8 cellular contexts compared by ENCODE assay signal in genomic region chr20:62182469-62183425, GRCh38. TPM values are rescaled to one million over a fixed set of nuclear protein-coding genes. Genes with fewer than 3 reads are reported as not detected.
DNase-seq lines count a peak whose midpoint lies in the region; ATAC-seq, FAIRE-seq and TF ChIP-seq lines count a peak whose summit lies in the region.

Gene MTG2 (plus strand): TSS chr20:62183028. CDS start chr20:62193421, 10,393 bp downstream.

- H3K36me3 ChIP-seq in cardiac muscle cell: peaks cover 7% of the 10 kb centered on the region
- no peaks in the 10 kb centered on the region for H3K36me3 ChIP-seq in parathyroid adenoma (ENCODE audit: control insufficient read depth, insufficient read depth, low read length)
- peaks cover 0 to 17% (median 16%) of the 10 kb centered on the region in 3 donors for H3K36me3 ChIP-seq in tibial artery

- H3K27me3 ChIP-seq in cardiac muscle cell: no peaks in the 10 kb centered on the region
- H3K27me3 ChIP-seq in parathyroid adenoma (ENCODE audit: control insufficient read depth, insufficient read depth, low read length): no peaks in the 10 kb centered on the region
- H3K27me3 ChIP-seq in tibial artery: no peaks in the 10 kb centered on the region

- peak; percentile 96 for ATAC-seq in HG02840 (IDR thresholded peaks at IDR 0.05; ENCODE audit: low FRiP score, unreplicated experiment)
- peak; percentile 96 for ATAC-seq in activated naive CD8-positive, alpha-beta T cell treated with anti-CD3 and anti-CD28 coated beads, Interleukin-2, amount 50 U/mL, for 24 hours

- H3K27me3 Mint-ChIP-seq in activated naive CD8-positive, alpha-beta T cell treated with anti-CD3 and anti-CD28 coated beads, Interleukin-2, amount 50 U/mL, for 24 hours: no peaks in the 10 kb centered on the region

- H3K27ac ChIP-seq in cardiac muscle cell: peak within 1 kb of the TSS; percentile 90
- peak within 1 kb of the TSS; percentile 82 for H3K27ac ChIP-seq in parathyroid adenoma
- peak within 1 kb of the TSS; percentile 83 to 97 for H3K27ac ChIP-seq in tibial artery

- H2AFZ ChIP-seq in parathyroid adenoma: peak within 1 kb of the TSS; percentile 86

- no peaks in the 10 kb centered on the region for H3K9me3 Mint-ChIP-seq in activated naive CD8-positive, alpha-beta T cell treated with anti-CD3 and anti-CD28 coated beads, Interleukin-2, amount 50 U/mL, for 24 hours

- H3K4me1 Mint-ChIP-seq in activated naive CD8-positive, alpha-beta T cell treated with anti-CD3 and anti-CD28 coated beads, Interleukin-2, amount 50 U/mL, for 24 hours: peaks cover 41% of the 10 kb centered on the region

- H3K27ac Mint-ChIP-seq in activated naive CD8-positive, alpha-beta T cell treated with anti-CD3 and anti-CD28 coated beads, Interleukin-2, amount 50 U/mL, for 24 hours: peak within 1 kb of the TSS; percentile 94

- peak within 1 kb of the TSS; percentile 85 for H3K9ac ChIP-seq in parathyroid adenoma

- peaks cover 13% of the 10 kb centered on the region for H3K36me3 Mint-ChIP-seq in activated naive CD8-positive, alpha-beta T cell treated with anti-CD3 and anti-CD28 coated beads, Interleukin-2, amount 50 U/mL, for 24 hours (ENCODE audit: low read depth)

- H3K9me3 ChIP-seq in cardiac muscle cell (ENCODE audit: low read depth) (no peaks in the 10 kb centered on the region), parathyroid adenoma (ENCODE audit: control insufficient read depth, low read length) (no peaks in the 10 kb centered on the region), tibial artery (no peaks in the 10 kb centered on the region)

- intact Hi-C loops in tibial artery (cut with DNase I; ENCODE audit: low total_unique reads): loop anchor here (10.0 kb wide), 1 partner anchor 52 kb away; the partner anchor contains the start of gene OSBPL2

- TF ChIP-seq CTCF in cardiac muscle cell (IDR thresholded peaks at IDR 0.05; ENCODE audit: low read depth, low read length) (no peak), parathyroid adenoma (IDR thresholded peaks at IDR 0.05) (no peak), tibial artery (IDR thresholded peaks at IDR 0.05) (no peak)

- DNase-seq in GM12891 (ENCODE audit: insufficient read length, low spot score) (peak; percentile 100), NCI-H1436 (lab: John Stamatoyannopoulos, UW) (peak; percentile 92), SW480 (ENCODE audit: low spot score) (peak; percentile 99), cardiac muscle cell (ENCODE audit: low read depth in 1 of 2, low spot score in 1 of 2) (peak; percentile 96 to 98), tibial artery (peak; percentile 91 to 96)
- peak; percentile 95 for DNase-seq in activated naive CD8-positive, alpha-beta T cell treated with anti-CD3 and anti-CD28 coated beads, Interleukin-2, amount 50 U/mL, for 24 hours

- peak within 1 kb of the TSS; percentile 89 for H3K4me3 Mint-ChIP-seq in activated naive CD8-positive, alpha-beta T cell treated with anti-CD3 and anti-CD28 coated beads, Interleukin-2, amount 50 U/mL, for 24 hours

- peak; percentile 95 for FAIRE-seq in GM12891 (lab: Jason Lieb, UNC)

- H3K4me3 ChIP-seq in cardiac muscle cell (peak within 1 kb of the TSS; percentile 54), parathyroid adenoma (ENCODE audit: low read depth, low read length) (peak within 1 kb of the TSS; percentile 96), tibial artery (peak within 1 kb of the TSS; percentile 93 to 94)

- peak within 1 kb of the TSS; percentile 100 for H3K4me2 ChIP-seq in parathyroid adenoma (ENCODE audit: low read length)

- H3K79me2 ChIP-seq in parathyroid adenoma: peaks cover 25% of the 10 kb centered on the region

- peak; percentile 97 for TF ChIP-seq POLR2A in GM12891 (IDR thresholded peaks at IDR 0.05; ENCODE audit: low read depth, low read length)

- H3K4me1 ChIP-seq in cardiac muscle cell (ENCODE audit: low read depth) (peaks cover 17% of the 10 kb centered on the region), parathyroid adenoma (peaks cover 4% of the 10 kb centered on the region), tibial artery (peaks cover 0 to 32% (median 22%) of the 10 kb centered on the region in 4 donors)

TF ChIP-seq in GM12891, 5 proteins besides CTCF, POLR2A, EP300 and RAD21:
- no peak for TF ChIP-seq PAX5 (IDR thresholded peaks at IDR 0.05; ENCODE audit: insufficient read depth, low read length, severe bottlenecking)
- TF ChIP-seq POLR2AphosphoS5 (IDR thresholded peaks at IDR 0.05; ENCODE audit: low read depth, low read length): peak; percentile 98
- TF ChIP-seq SPI1 (IDR thresholded peaks at IDR 0.05; ENCODE audit: low read depth, low read length): peak; percentile 18
- TF ChIP-seq POU2F2 (IDR thresholded peaks at IDR 0.05; ENCODE audit: low read depth, low read length): peak; percentile 67; the same call in 1 of the 2 replicates
- peak; percentile 88 for TF ChIP-seq TAF1 (IDR thresholded peaks at IDR 0.05; ENCODE audit: low read depth, low read length)

RNA-seq across cellular contexts. Expression of gene MTG2, which starts in this region (rescaled TPM):
- polyA plus RNA-seq in GM12891 (2012; ENCODE audit: low read depth, missing spikeins): 19.5 TPM
- 23.4 and 32.9 TPM in 2 replicates for total RNA-seq in cardiac muscle cell
- polyA plus RNA-seq in cardiac muscle cell: 20.4 and 27.8 TPM in 2 replicates

Comparison
In these comparisons a context has a peak if more than half of its experiments do, and no peak if none do; other contexts are left out.
1. Peak in every context shown above with its lines: DNase-seq, ATAC-seq, H3K4me3 ChIP-seq and H3K27ac ChIP-seq.